8 cellular contexts compared by ENCODE assay signal in the genomic region with DNA sequence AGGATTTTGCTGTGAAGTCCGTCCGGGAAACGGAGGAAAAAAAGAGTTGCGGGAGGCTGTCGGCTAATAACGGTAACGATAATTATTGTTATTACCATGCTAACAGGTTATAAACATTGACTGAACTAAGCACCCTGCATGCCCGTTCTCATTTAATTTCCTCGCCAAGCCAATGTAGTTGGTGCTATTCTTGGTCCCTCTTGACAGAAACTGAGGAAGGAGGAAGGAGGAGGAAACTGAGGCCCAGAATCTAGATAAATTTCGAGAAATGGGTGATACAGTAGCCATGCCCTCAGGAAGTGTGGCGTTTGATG. TPM values are rescaled to one million over a fixed set of nuclear protein-coding genes. Genes with fewer than 3 reads are reported as not detected.
DNase-seq lines count a peak whose midpoint lies in the region; ATAC-seq, FAIRE-seq and TF ChIP-seq lines count a peak whose summit lies in the region.

No MANE protein-coding gene starts in this region.

- H3K36me3 ChIP-seq in cardiac muscle cell: no peaks in the 10 kb centered on the region
- H3K36me3 ChIP-seq in WERI-Rb-1: peaks cover 34% of the 10 kb centered on the region
- H3K36me3 ChIP-seq in HepG2 (replicated peaks in 1 of 2; ENCODE audit: control insufficient read depth in 1 of 2, insufficient read depth in 2 of 2, low read length in 2 of 2): peaks cover 2 to 10% of the 10 kb centered on the region in 2 experiments; a peak in 3 of 5 replicates
- H3K36me3 ChIP-seq in urinary bladder (ENCODE audit: insufficient read depth): no peaks in the 10 kb centered on the region

- intact Hi-C loops in cardiac septum (cut with DNase I): no loop called here
- intact Hi-C loops in HepG2 (cut with micrococcal nuclease; ENCODE audit: unreplicated experiment): no loop called here

- peak overlapping the region; percentile 78 for H3K27ac ChIP-seq in cardiac muscle cell
- peak overlapping the region; percentile 98 for H3K27ac ChIP-seq in WERI-Rb-1
- peak overlapping the region; percentile 84 for H3K27ac ChIP-seq in HepG2 (ENCODE audit: extremely low read length, insufficient read depth, low read length)
- H3K27ac ChIP-seq in urinary bladder (ENCODE audit: low read depth): no peak overlapping the region

- 1% methylated on average over 11 of the region's 11 CpGs for WGBS in HepG2 (ENCODE audit: low lambda C conversion rate)
- under 1% methylated on average over 11 of the region's 11 CpGs for WGBS in urinary bladder

- no peaks in the 10 kb centered on the region for H4K20me1 ChIP-seq in HepG2 (ENCODE audit: insufficient read depth, low read length)

- H3K4me1 ChIP-seq in cardiac muscle cell (ENCODE audit: low read depth) (no peaks in the 10 kb centered on the region), HepG2 (ENCODE audit: insufficient read depth, low read length) (peaks cover 34% of the 10 kb centered on the region), urinary bladder (ENCODE audit: insufficient read depth) (no peaks in the 10 kb centered on the region)

- TF ChIP-seq RAD21 in HepG2 (CRISPR knock-in tag; IDR thresholded peaks at IDR 0.05): no peak

- peak overlapping the region; percentile 90 for H3K9ac ChIP-seq in HepG2 (ENCODE audit: insufficient read depth, low read depth, low read length)

- peak overlapping the region; percentile 73 for H2AFZ ChIP-seq in HepG2 (ENCODE audit: low read length)

- ATAC-seq in HepG2 (peak; percentile 1; the same call in 2 of the 3 replicates), GM18858 (IDR thresholded peaks at IDR 0.05; ENCODE audit: unreplicated experiment) (no peak), left lobe of liver (no peak)

- TF ChIP-seq POLR2A in HepG2 (IDR thresholded peaks at IDR 0.05; ENCODE audit: insufficient read depth in 1 of 2, low read depth in 2 of 2, low read length in 2 of 2): no peak

- H3K9me3 ChIP-seq in cardiac muscle cell (ENCODE audit: low read depth): no peaks in the 10 kb centered on the region
- H3K9me3 ChIP-seq in WERI-Rb-1 (ENCODE audit: severe bottlenecking): no peaks in the 10 kb centered on the region
- no peaks in the 10 kb centered on the region for H3K9me3 ChIP-seq in HepG2 (ENCODE audit: low read length)

- H3K4me2 ChIP-seq in HepG2 (ENCODE audit: low read depth, low read length): peak overlapping the region; percentile 93

- TF ChIP-seq CTCF in cardiac muscle cell (IDR thresholded peaks at IDR 0.05; ENCODE audit: low read depth, low read length) (no peak), WERI-Rb-1 (IDR thresholded peaks at IDR 0.05; ENCODE audit: low read depth, low read length) (no peak), HepG2 (CRISPR knock-in tag; IDR thresholded peaks at IDR 0.05) (no peak)

- no peak for DNase-seq in cardiac muscle cell (ENCODE audit: low read depth in 1 of 2, low spot score in 1 of 2)
- no peak for DNase-seq in cardiac septum (ENCODE audit: low spot score)
- no peak for DNase-seq in WERI-Rb-1
- no peak for DNase-seq in HepG2 (ENCODE audit: low spot score)
- DNase-seq in kidney tubule cell (ENCODE audit: low spot score): no peak
- DNase-seq in left lobe of liver (ENCODE audit: low spot score): no peak

- in situ Hi-C loops in HepG2 (cut with HindIII; ENCODE audit: extremely low pct_ligation_motif_present, low pct_unique_long_range_greater_than_20kb): no loop called here

- TSS peak; percentile 83 for BruUV-seq in HepG2 (replicated peaks; lab: Mats Ljungman, UMichigan)

- H3K4me3 ChIP-seq in cardiac muscle cell: peak overlapping the region; percentile 47
- H3K4me3 ChIP-seq in WERI-Rb-1 (ENCODE audit: low read depth, low read length): peak overlapping the region; percentile 90
- H3K4me3 ChIP-seq in HepG2 (replicated peaks in 1 of 3; ENCODE audit: insufficient read depth in 1 of 3, low read depth in 2 of 3, low read length in 3 of 3): peak overlapping the region; percentile 90 to 97 (median 93)
- H3K4me3 ChIP-seq in urinary bladder (ENCODE audit: low read depth, low read length): peak overlapping the region; percentile 40

- CTCF ChIA-PET in HepG2 (lab: Yijun Ruan, JAX; ENCODE audit: low intra/inter-chr PET ratio, low total read pairs): interaction anchor here (1.8 kb wide), 1 partner anchor 79 kb away, joined by 5 read pairs; no protein-coding TSS in a partner anchor

- H3K27me3 ChIP-seq in cardiac muscle cell: no peaks in the 10 kb centered on the region
- no peaks in the 10 kb centered on the region for H3K27me3 ChIP-seq in WERI-Rb-1 (ENCODE audit: insufficient read depth, low read depth, severe bottlenecking)
- H3K27me3 ChIP-seq in HepG2 (ENCODE audit: control insufficient read depth in 1 of 2, insufficient read depth in 2 of 2, low read length in 2 of 2): peaks cover 0 to 3% of the 10 kb centered on the region in 2 experiments; a peak in 2 of 5 replicates

- FAIRE-seq in HepG2 (lab: Jason Lieb, UNC): no peak

- POLR2A ChIA-PET in HepG2 (lab: Yijun Ruan, JAX): interaction anchor here (0.7 to 3.2 kb wide), 29 partner anchors 8 to 165 kb away, joined by 3 to 34 read pairs (median 7); a partner anchor contains a TSS

- H3K79me2 ChIP-seq in HepG2 (ENCODE audit: insufficient read depth, low read length): peaks cover 59% of the 10 kb centered on the region

- TF ChIP-seq EP300 in HepG2 (IDR thresholded peaks at IDR 0.05; ENCODE audit: low read depth in 2 of 2, low read length in 2 of 2): no peak
- no peak for TF ChIP-seq EP300 in HepG2 (CRISPR knock-in tag; IDR thresholded peaks at IDR 0.05; ENCODE audit: borderline replicate concordance)

TF ChIP-seq in HepG2, 621 proteins besides CTCF, POLR2A, EP300 and RAD21 (continues in another document):
- no peak for TF ChIP-seq ZNF160 (CRISPR knock-in tag; IDR thresholded peaks at IDR 0.05)
- no peak for TF ChIP-seq SMAD3 (CRISPR knock-in tag; IDR thresholded peaks at IDR 0.05)

RNA-seq across cellular contexts. Expression of a gene that starts 0.4 kb away (rescaled TPM):
- total RNA-seq in cardiac muscle cell (15.2 and 120 TPM in 2 replicates), cardiac septum (0.78 TPM), HepG2 (2016; rRNA removed; fragmentation: Illumina TruSeq; extraction: Trizol) (124 and 190 TPM in 2 replicates), urinary bladder (22.7 TPM), left lobe of liver (2.0 TPM)
- polyA plus RNA-seq in cardiac muscle cell (12.3 and 91.0 TPM in 2 replicates), HepG2 (2011; rRNA removed) (20.0 and 34.3 TPM in 2 replicates), urinary bladder (0.84 TPM)
- 19.7 and 21.4 TPM in 2 replicates for total RNA-seq in HepG2 (2016; cell fraction: cytosol; rRNA removed; fragmentation: Illumina TruSeq; extraction: Trizol; ENCODE audit: low read depth)
- total RNA-seq in HepG2 (2016; cell fraction: insoluble cytoplasmic fraction; rRNA removed; fragmentation: Illumina TruSeq; extraction: Trizol): 123 and 174 TPM in 2 replicates
- total RNA-seq in HepG2 (2016; cell fraction: membrane; rRNA removed; fragmentation: Illumina TruSeq; extraction: Trizol): 59.2 and 59.7 TPM in 2 replicates
- 91.9 and 95.0 TPM in 2 replicates for total RNA-seq in HepG2 (2016; cell fraction: nucleus; rRNA removed; fragmentation: Illumina TruSeq; extraction: Trizol)
- 21.1 and 21.9 TPM in 2 replicates for polyA plus RNA-seq in HepG2 (2011; cell fraction: cytosol; rRNA removed)
- polyA plus RNA-seq in HepG2 (2011; cell fraction: nucleus; rRNA removed): 16.5 and 21.6 TPM in 2 replicates
- 28.3 and 61.6 TPM in 2 replicates for polyA plus RNA-seq in HepG2 (2012)
- 8.4 and 9.3 TPM in 2 replicates for polyA plus RNA-seq in HepG2 (2016; cell fraction: cytosol; fragmentation: Illumina TruSeq; extraction: Trizol; ENCODE audit: low read depth)
- 186 and 207 TPM in 2 replicates for polyA plus RNA-seq in HepG2 (2016; cell fraction: insoluble cytoplasmic fraction; fragmentation: Illumina TruSeq; extraction: Trizol; ENCODE audit: low read depth)
- polyA plus RNA-seq in HepG2 (2016; cell fraction: membrane; fragmentation: Illumina TruSeq; extraction: Trizol; ENCODE audit: low read depth): 30.8 and 32.2 TPM in 2 replicates
- polyA plus RNA-seq in HepG2 (2016; cell fraction: nucleus; fragmentation: Illumina TruSeq; extraction: Trizol; ENCODE audit: insufficient read depth, low read depth): 122 and 124 TPM in 2 replicates
- polyA minus RNA-seq in HepG2 (2011; rRNA and poly(A)+ RNA removed; ENCODE audit: low replicate concordance): 23.1 and 74.5 TPM in 2 replicates
- polyA minus RNA-seq in HepG2 (2011; cell fraction: cytosol; rRNA and poly(A)+ RNA removed): 31.8 and 39.1 TPM in 2 replicates
- 42.3 and 53.4 TPM in 2 replicates for polyA minus RNA-seq in HepG2 (2011; cell fraction: nucleus; rRNA and poly(A)+ RNA removed)

RNA-seq across cellular contexts. Expression of a gene that starts 16.8 kb away (rescaled TPM):
- 74.6 and 81.2 TPM in 2 replicates for total RNA-seq in cardiac muscle cell
- polyA plus RNA-seq in cardiac muscle cell: 37.8 and 40.5 TPM in 2 replicates
- total RNA-seq in cardiac septum: 42.5 TPM
- 164 and 200 TPM in 2 replicates for total RNA-seq in HepG2 (2016; rRNA removed; fragmentation: Illumina TruSeq; extraction: Trizol)
- total RNA-seq in HepG2 (2016; cell fraction: cytosol; rRNA removed; fragmentation: Illumina TruSeq; extraction: Trizol; ENCODE audit: low read depth): 60.9 and 61.0 TPM in 2 replicates
- 169 and 173 TPM in 2 replicates for total RNA-seq in HepG2 (2016; cell fraction: insoluble cytoplasmic fraction; rRNA removed; fragmentation: Illumina TruSeq; extraction: Trizol)
- 190 and 201 TPM in 2 replicates for total RNA-seq in HepG2 (2016; cell fraction: membrane; rRNA removed; fragmentation: Illumina TruSeq; extraction: Trizol)
- total RNA-seq in HepG2 (2016; cell fraction: nucleus; rRNA removed; fragmentation: Illumina TruSeq; extraction: Trizol): 135 and 148 TPM in 2 replicates
- 258 and 259 TPM in 2 replicates for polyA plus RNA-seq in HepG2 (2011; rRNA removed)
- polyA plus RNA-seq in HepG2 (2011; cell fraction: cytosol; rRNA removed): 215 and 224 TPM in 2 replicates
- polyA plus RNA-seq in HepG2 (2011; cell fraction: nucleus; rRNA removed): 123 and 146 TPM in 2 replicates
- 184 and 192 TPM in 2 replicates for polyA plus RNA-seq in HepG2 (2012)
- 77.5 and 91.4 TPM in 2 replicates for polyA plus RNA-seq in HepG2 (2016; cell fraction: cytosol; fragmentation: Illumina TruSeq; extraction: Trizol; ENCODE audit: low read depth)
- 214 and 252 TPM in 2 replicates for polyA plus RNA-seq in HepG2 (2016; cell fraction: insoluble cytoplasmic fraction; fragmentation: Illumina TruSeq; extraction: Trizol; ENCODE audit: low read depth)
- 208 and 211 TPM in 2 replicates for polyA plus RNA-seq in HepG2 (2016; cell fraction: membrane; fragmentation: Illumina TruSeq; extraction: Trizol; ENCODE audit: low read depth)
- 168 and 174 TPM in 2 replicates for polyA plus RNA-seq in HepG2 (2016; cell fraction: nucleus; fragmentation: Illumina TruSeq; extraction: Trizol; ENCODE audit: insufficient read depth, low read depth)
- 34.8 and 259 TPM in 2 replicates for polyA minus RNA-seq in HepG2 (2011; rRNA and poly(A)+ RNA removed; ENCODE audit: low replicate concordance)
- polyA minus RNA-seq in HepG2 (2011; cell fraction: cytosol; rRNA and poly(A)+ RNA removed): 124 TPM in 2 replicates
- 215 and 221 TPM in 2 replicates for polyA minus RNA-seq in HepG2 (2011; cell fraction: nucleus; rRNA and poly(A)+ RNA removed)
- total RNA-seq in urinary bladder: 24.2 TPM
- 61.3 TPM for polyA plus RNA-seq in urinary bladder
- 35.0 TPM for total RNA-seq in left lobe of liver

Comparison
In these comparisons a context has a peak if more than half of its experiments do, and no peak if none do; other contexts are left out.
1. H3K4me3 ChIP-seq: peak in every context shown above with its lines; median percentile 93 in HepG2; 90 in WERI-Rb-1; 47 in cardiac muscle cell; 40 in urinary bladder.